15 cellular contexts compared by ENCODE assay signal in genomic region chr1:218426343-218426657, GRCh38.
DNase-seq lines count a peak whose midpoint lies in the region; FAIRE-seq and TF ChIP-seq lines count a peak whose summit lies in the region.
"Had no signal": no experiment of that assay in that cellular context is flagged by ENCODE, and none has a peak within 500 bp of the region (broad histone marks: within the 10 kb centered on the region; RNA-seq: fewer than 3 reads in every experiment).

No MANE protein-coding gene starts in this region.

- no peaks in the 10 kb centered on the region for H3K36me3 ChIP-seq in left ventricle myocardium inferior
- H3K36me3 ChIP-seq in small intestine (ENCODE audit: control insufficient read depth in 2 of 2, insufficient read depth in 2 of 2, low read length in 2 of 2), result no peaks in the 10 kb centered on the region

- peaks cover 44% of the 10 kb centered on the region for H3K4me1 Mint-ChIP-seq in brain
- no peaks in the 10 kb centered on the region for H3K4me1 Mint-ChIP-seq in activated CD4-positive, alpha-beta memory T cell treated with anti-CD3 and anti-CD28 coated beads for 36 hours (ENCODE audit: low read depth)
- H3K4me1 Mint-ChIP-seq: activated CD4-positive, alpha-beta memory T cell treated with anti-CD3 and anti-CD28 coated beads, Interleukin-2, amount 10 ng/mL, durations not matched to agents 7 days and 5 days; activated naive CD8-positive, alpha-beta T cell treated with anti-CD3 and anti-CD28 coated beads, Interleukin-2, amount 50 U/mL, for 24 hours had no signal

- FAIRE-seq in small intestine (lab: Jason Lieb, UNC), result no peak
- FAIRE-seq: frontal cortex, G401.6 had no signal

- H3K9me3 ChIP-seq in left ventricle myocardium inferior (replicated peaks) (no peaks in the 10 kb centered on the region), small intestine (ENCODE audit: control insufficient read depth, low read depth) (no peaks in the 10 kb centered on the region)

- H3K4me3 Mint-ChIP-seq in brain, result no peak overlapping the region
- no peak overlapping the region for H3K4me3 Mint-ChIP-seq in activated CD4-positive, alpha-beta memory T cell treated with anti-CD3 and anti-CD28 coated beads for 36 hours
- H3K4me3 Mint-ChIP-seq: activated CD4-positive, alpha-beta memory T cell treated with anti-CD3 and anti-CD28 coated beads, Interleukin-2, amount 10 ng/mL, durations not matched to agents 7 days and 5 days; activated naive CD8-positive, alpha-beta T cell treated with anti-CD3 and anti-CD28 coated beads, Interleukin-2, amount 50 U/mL, for 24 hours had no signal

- H3K27me3 ChIP-seq in left ventricle myocardium inferior (ENCODE audit: low read depth), result no peaks in the 10 kb centered on the region
- no peaks in the 10 kb centered on the region for H3K27me3 ChIP-seq in small intestine (ENCODE audit: control insufficient read depth in 2 of 2, insufficient read depth in 2 of 2, low read length in 2 of 2)

- peak overlapping the region; percentile 54 for H3K27ac ChIP-seq in left ventricle myocardium inferior (replicated peaks)
- H3K27ac ChIP-seq in small intestine (ENCODE audit: low read depth in 1 of 2, low read length in 1 of 2), result no peak overlapping the region
- H3K27ac ChIP-seq: SK-N-MC had no signal

- no peaks in the 10 kb centered on the region for H3K27me3 Mint-ChIP-seq in brain
- H3K27me3 Mint-ChIP-seq in activated CD4-positive, alpha-beta memory T cell treated with anti-CD3 and anti-CD28 coated beads for 36 hours, result peaks cover 6% of the 10 kb centered on the region
- H3K27me3 Mint-ChIP-seq: activated CD4-positive, alpha-beta memory T cell treated with anti-CD3 and anti-CD28 coated beads, Interleukin-2, amount 10 ng/mL, durations not matched to agents 7 days and 5 days had no signal

- POLR2A ChIA-PET in activated CD4-positive, alpha-beta memory T cell treated with anti-CD3 and anti-CD28 coated beads for 36 hours (lab: Charles Lee), result no interaction called here

- no peak for TF ChIP-seq CTCF in brain (conservative IDR thresholded peaks at IDR 0.05)
- no peak for TF ChIP-seq CTCF in left ventricle myocardium inferior (IDR thresholded peaks at IDR 0.05; ENCODE audit: borderline replicate concordance)

- WGBS in small intestine, 3 donors, result 7 to 57% (median 22%) methylated on average over 1 of the region's 1 CpG

- H3K9me3 Mint-ChIP-seq in brain, result peaks cover 2 to 9% (median 4%) of the 10 kb centered on the region in 5 experiments
- H3K9me3 Mint-ChIP-seq in activated CD4-positive, alpha-beta memory T cell treated with anti-CD3 and anti-CD28 coated beads for 36 hours, result no peaks in the 10 kb centered on the region
- H3K9me3 Mint-ChIP-seq: activated CD4-positive, alpha-beta memory T cell treated with anti-CD3 and anti-CD28 coated beads, Interleukin-2, amount 10 ng/mL, durations not matched to agents 7 days and 5 days had no signal

- no peak overlapping the region for H3K4me3 ChIP-seq in left ventricle myocardium inferior
- H3K4me3 ChIP-seq in small intestine (ENCODE audit: low read depth in 1 of 2, low read length in 2 of 2), result no peak overlapping the region
- H3K4me3 ChIP-seq: SK-N-MC had no signal

- H3K4me1 ChIP-seq in left ventricle myocardium inferior (peaks cover 8% of the 10 kb centered on the region), small intestine (ENCODE audit: control insufficient read depth in 2 of 2, insufficient read depth in 1 of 2, low read depth in 1 of 2, low read length in 1 of 2) (no peaks in the 10 kb centered on the region)

- CTCF ChIA-PET in activated CD4-positive, alpha-beta memory T cell treated with anti-CD3 and anti-CD28 coated beads for 36 hours (lab: Charles Lee), result no interaction called here

- DNase-seq in NCI-H146 (lab: John Stamatoyannopoulos, UW), result peak; percentile 29
- no peak for DNase-seq in NCI-H146 treated with DMSO at 0.1 percent for 48 hours (lab: John Stamatoyannopoulos, UW; ENCODE audit: unreplicated experiment)
- DNase-seq in left ventricle myocardium inferior, result no peak
- peak; percentile 5 for DNase-seq in small intestine
- no peak for DNase-seq in activated CD4-positive, alpha-beta memory T cell treated with anti-CD3 and anti-CD28 coated beads for 36 hours
- DNase-seq in stimulated activated naive CD4-positive, alpha-beta T cell treated with Interleukin-2 at 50 U/mL for 16 hours (lab: John Stamatoyannopoulos, UW), result no peak
- DNase-seq in activated CD4-positive, alpha-beta T cell treated with anti-CD3 and anti-CD28 coated beads, Interleukin-2, amount 50 U/mL, for 48 hours, result no peak
- DNase-seq: ACHN; activated CD4-positive, alpha-beta memory T cell treated with anti-CD3 and anti-CD28 coated beads, Interleukin-2, amount 10 ng/mL, durations not matched to agents 7 days and 5 days; activated naive CD8-positive, alpha-beta T cell treated with anti-CD3 and anti-CD28 coated beads, Interleukin-2, amount 50 U/mL, for 24 hours; H7 had no signal

- peaks cover 3% of the 10 kb centered on the region for H3K36me3 Mint-ChIP-seq in brain
- no peaks in the 10 kb centered on the region for H3K36me3 Mint-ChIP-seq in activated CD4-positive, alpha-beta memory T cell treated with anti-CD3 and anti-CD28 coated beads for 36 hours

- peak overlapping the region in 4 of 5 experiments; percentile 42 to 88 (median 62) for H3K27ac Mint-ChIP-seq in brain
- H3K27ac Mint-ChIP-seq in activated CD4-positive, alpha-beta memory T cell treated with anti-CD3 and anti-CD28 coated beads for 36 hours, result no peak overlapping the region
- H3K27ac Mint-ChIP-seq: activated CD4-positive, alpha-beta memory T cell treated with anti-CD3 and anti-CD28 coated beads, Interleukin-2, amount 10 ng/mL, durations not matched to agents 7 days and 5 days; activated naive CD8-positive, alpha-beta T cell treated with anti-CD3 and anti-CD28 coated beads, Interleukin-2, amount 50 U/mL, for 24 hours had no signal

- intact Hi-C loops in left ventricle myocardium inferior (cut with micrococcal nuclease), result no loop called here
- intact Hi-C loops in activated CD4-positive, alpha-beta memory T cell treated with anti-CD3 and anti-CD28 coated beads for 36 hours (cut with micrococcal nuclease), result no loop called here

Comparison
In these comparisons a context has a peak if more than half of its experiments do, and no peak if none do; other contexts are left out.
1. DNase-seq: peak in NCI-H146 (single experiment) and small intestine (single experiment); none in NCI-H146 treated with DMSO at 0.1 percent for 48 hours (single experiment), left ventricle myocardium inferior (single experiment), activated CD4-positive, alpha-beta memory T cell treated with anti-CD3 and anti-CD28 coated beads for 36 hours (single experiment), stimulated activated naive CD4-positive, alpha-beta T cell treated with Interleukin-2 at 50 U/mL for 16 hours (single experiment) and activated CD4-positive, alpha-beta T cell treated with anti-CD3 and anti-CD28 coated beads, Interleukin-2, amount 50 U/mL, for 48 hours (0 of 2).